ENCODE assay signal across 8 cellular contexts in genomic region chr19:29771708-29772415, GRCh38. TPM values are rescaled to one million over a fixed set of nuclear protein-coding genes. Genes with fewer than 3 reads are reported as not detected.
DNase-seq lines count a peak whose midpoint lies in the region; ATAC-seq lines count a peak whose summit lies in the region.

No MANE protein-coding gene starts in this region.

- no peaks in the 10 kb centered on the region for H3K4me1 Mint-ChIP-seq in activated CD4-positive, alpha-beta memory T cell treated with anti-CD3 and anti-CD28 coated beads for 36 hours (ENCODE audit: low read depth)
- H3K4me1 Mint-ChIP-seq in activated CD4-positive, alpha-beta memory T cell treated with anti-CD3 and anti-CD28 coated beads, Interleukin-2, amount 10 ng/mL, durations not matched to agents 7 days and 5 days: peaks cover 16% of the 10 kb centered on the region

- H3K27me3 Mint-ChIP-seq in activated CD4-positive, alpha-beta memory T cell treated with anti-CD3 and anti-CD28 coated beads for 36 hours: peaks cover 2% of the 10 kb centered on the region
- no peaks in the 10 kb centered on the region for H3K27me3 Mint-ChIP-seq in activated CD4-positive, alpha-beta memory T cell treated with anti-CD3 and anti-CD28 coated beads, Interleukin-2, amount 10 ng/mL, durations not matched to agents 7 days and 5 days

- intact Hi-C loops in activated CD4-positive, alpha-beta memory T cell treated with anti-CD3 and anti-CD28 coated beads for 36 hours (cut with micrococcal nuclease): no loop called here
- intact Hi-C loops in head of caudate nucleus (cut with DNase I): no loop called here

- DNase-seq in activated CD4-positive, alpha-beta memory T cell treated with anti-CD3 and anti-CD28 coated beads for 36 hours: peak; percentile 51
- no peak for DNase-seq in activated CD4-positive, alpha-beta memory T cell treated with anti-CD3 and anti-CD28 coated beads, Interleukin-2, amount 10 ng/mL, durations not matched to agents 7 days and 5 days
- DNase-seq in NCI-H1092 (lab: John Stamatoyannopoulos, UW) (peak; percentile 27), head of caudate nucleus (peak; percentile 33 to 84 (median 66)), renal cortical epithelial cell (ENCODE audit: low read depth) (peak; percentile 13)
- DNase-seq in activated naive CD4-positive, alpha-beta T cell treated with Interleukin-2 at 50 U/mL for 16 hours: peak; percentile 20

- H3K36me3 Mint-ChIP-seq in activated CD4-positive, alpha-beta memory T cell treated with anti-CD3 and anti-CD28 coated beads for 36 hours: no peaks in the 10 kb centered on the region
- H3K36me3 Mint-ChIP-seq in activated CD4-positive, alpha-beta memory T cell treated with anti-CD3 and anti-CD28 coated beads, Interleukin-2, amount 10 ng/mL, durations not matched to agents 7 days and 5 days (ENCODE audit: low read depth): no peaks in the 10 kb centered on the region

- ATAC-seq in HG03342 (IDR thresholded peaks at IDR 0.05; ENCODE audit: unreplicated experiment): no peak
- ATAC-seq in GM18517 (IDR thresholded peaks at IDR 0.05; ENCODE audit: unreplicated experiment): no peak

- H3K27ac Mint-ChIP-seq in activated CD4-positive, alpha-beta memory T cell treated with anti-CD3 and anti-CD28 coated beads for 36 hours: no peak overlapping the region
- H3K27ac Mint-ChIP-seq in activated CD4-positive, alpha-beta memory T cell treated with anti-CD3 and anti-CD28 coated beads, Interleukin-2, amount 10 ng/mL, durations not matched to agents 7 days and 5 days: no peak overlapping the region

- POLR2A ChIA-PET in activated CD4-positive, alpha-beta memory T cell treated with anti-CD3 and anti-CD28 coated beads for 36 hours (lab: Charles Lee): no interaction called here
- POLR2A ChIA-PET in activated CD4-positive, alpha-beta memory T cell treated with anti-CD3 and anti-CD28 coated beads, Interleukin-2, amount 10 ng/mL, durations not matched to agents 7 days and 5 days (lab: Charles Lee): no interaction called here

- H3K4me3 Mint-ChIP-seq in activated CD4-positive, alpha-beta memory T cell treated with anti-CD3 and anti-CD28 coated beads for 36 hours: no peak overlapping the region
- no peak overlapping the region for H3K4me3 Mint-ChIP-seq in activated CD4-positive, alpha-beta memory T cell treated with anti-CD3 and anti-CD28 coated beads, Interleukin-2, amount 10 ng/mL, durations not matched to agents 7 days and 5 days

- CTCF ChIA-PET in activated CD4-positive, alpha-beta memory T cell treated with anti-CD3 and anti-CD28 coated beads for 36 hours (lab: Charles Lee): interaction anchor here (1.0 to 1.7 kb wide), 3 partner anchors 41 to 103 kb away, joined by 3 to 7 read pairs (median 4); no protein-coding TSS in a partner anchor
- CTCF ChIA-PET in activated CD4-positive, alpha-beta memory T cell treated with anti-CD3 and anti-CD28 coated beads, Interleukin-2, amount 10 ng/mL, durations not matched to agents 7 days and 5 days (lab: Charles Lee): interaction anchor here (0.9 to 2.0 kb wide), 3 partner anchors 12 to 101 kb away, joined by 3 to 9 read pairs (median 3); no protein-coding TSS in a partner anchor

- no peaks in the 10 kb centered on the region for H3K9me3 Mint-ChIP-seq in activated CD4-positive, alpha-beta memory T cell treated with anti-CD3 and anti-CD28 coated beads for 36 hours
- no peaks in the 10 kb centered on the region for H3K9me3 Mint-ChIP-seq in activated CD4-positive, alpha-beta memory T cell treated with anti-CD3 and anti-CD28 coated beads, Interleukin-2, amount 10 ng/mL, durations not matched to agents 7 days and 5 days

RNA-seq across cellular contexts. Expression of gene CCNE1, which starts 39.9 kb away (rescaled TPM):
- total RNA-seq in activated CD4-positive, alpha-beta memory T cell treated with anti-CD3 and anti-CD28 coated beads for 36 hours: 10 to 100 TPM; 29.3 to 29.7 TPM
- total RNA-seq in activated CD4-positive, alpha-beta memory T cell treated with anti-CD3 and anti-CD28 coated beads, Interleukin-2, amount 10 ng/mL, durations not matched to agents 7 days and 5 days: 10 to 100 TPM; 24.8 to 26.3 TPM
- 6.0 and 8.3 TPM in 2 replicates for total RNA-seq in renal cortical epithelial cell

RNA-seq across cellular contexts. Expression of gene C19orf12, which starts 56.8 kb away (rescaled TPM):
- total RNA-seq in activated CD4-positive, alpha-beta memory T cell treated with anti-CD3 and anti-CD28 coated beads for 36 hours: 10 to 100 TPM; 32.6 to 32.8 TPM
- total RNA-seq in activated CD4-positive, alpha-beta memory T cell treated with anti-CD3 and anti-CD28 coated beads, Interleukin-2, amount 10 ng/mL, durations not matched to agents 7 days and 5 days: 10 to 100 TPM; 39.2 to 40.7 TPM
- 36.7 and 37.3 TPM in 2 replicates for total RNA-seq in renal cortical epithelial cell
